Comparison of ENCODE assay signal across 8 cellular contexts in the genomic region with DNA sequence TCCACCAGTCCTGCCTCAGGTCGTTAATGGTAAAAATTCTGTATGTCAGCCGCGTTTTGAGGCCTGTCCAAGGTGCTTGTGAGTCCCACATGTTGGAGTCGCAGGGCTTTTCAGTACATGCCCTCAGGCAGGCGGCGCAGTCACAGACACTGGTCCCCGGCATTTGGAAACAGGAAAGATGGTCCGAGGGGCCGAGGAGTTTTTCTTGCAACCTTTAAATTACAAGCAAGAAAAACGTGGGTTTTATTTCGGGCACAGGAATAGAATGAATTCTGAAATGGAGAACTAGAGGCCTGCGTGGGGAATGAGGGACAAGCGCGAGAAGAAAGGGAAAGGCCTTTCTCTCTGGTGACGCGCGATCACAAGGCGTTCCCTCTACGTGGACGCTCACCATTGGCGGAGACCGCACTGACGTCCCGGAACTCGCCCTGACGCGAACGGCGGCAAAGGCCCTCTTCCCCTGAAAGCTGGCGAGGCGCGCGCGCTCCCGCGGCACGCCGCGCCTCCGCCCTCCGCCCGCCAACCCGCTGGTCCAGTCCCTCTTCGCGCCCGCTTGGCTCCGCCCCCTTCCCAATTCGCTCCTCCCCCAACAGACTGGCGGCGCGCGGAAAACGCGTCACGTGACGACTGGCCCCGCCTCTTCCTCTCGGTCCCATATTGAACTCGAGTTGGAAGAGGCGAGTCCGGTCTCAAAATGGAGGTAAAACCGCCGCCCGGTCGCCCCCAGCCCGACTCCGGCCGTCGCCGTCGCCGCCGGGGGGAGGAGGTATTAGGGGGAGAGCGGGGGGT. TPM values are rescaled to one million over a fixed set of nuclear protein-coding genes. Genes with fewer than 3 reads are reported as not detected.
DNase-seq lines count a peak whose midpoint lies in the region; TF ChIP-seq lines count a peak whose summit lies in the region.

A gene (plus strand): TSS at position 689 of the 789 bp plus-strand sequence. CDS start 6 bp downstream, at position 695.

- no peak within 1 kb of the TSS for H2AFZ ChIP-seq in H9 (ENCODE audit: low read length)

- H3K27me3 Mint-ChIP-seq in H9 (ENCODE audit: low read depth) = no peaks in the 10 kb centered on the region
- H3K27me3 Mint-ChIP-seq in nephron (ENCODE audit: low read depth) = no peaks in the 10 kb centered on the region
- H3K27me3 Mint-ChIP-seq in stimulated activated naive CD8-positive, alpha-beta T cell treated with anti-CD3 and anti-CD28 coated beads, Interleukin-15, Interleukin-2, amounts not matched to agents 100 ng/mL and 50 ng/mL, for 24 hours = no peaks in the 10 kb centered on the region

- H4K20me1 ChIP-seq in H9 (ENCODE audit: control insufficient read depth, insufficient read depth, insufficient read length) = no peaks in the 10 kb centered on the region

- peaks cover 6% of the 10 kb centered on the region for H3K23me2 ChIP-seq in H9 (ENCODE audit: insufficient read length, low read depth, low read length, poor library complexity, severe bottlenecking)

- peak within 1 kb of the TSS; percentile 81 for H4K5ac ChIP-seq in H9 (ENCODE audit: insufficient read length, low read depth, low read length)

- H3K9me3 ChIP-seq in H9 (ENCODE audit: control insufficient read depth, low read depth, low read length) (no peaks in the 10 kb centered on the region), MG63 (no peaks in the 10 kb centered on the region)

- H3K27ac ChIP-seq in H9 (ENCODE audit: insufficient read length, low read depth, low read length) = peak within 1 kb of the TSS; percentile 96

- H3K4me1 Mint-ChIP-seq in H9 (peaks cover 35 to 44% of the 10 kb centered on the region in 2 experiments), nephron (peaks cover 30% of the 10 kb centered on the region)
- peaks cover 59% of the 10 kb centered on the region for H3K4me1 Mint-ChIP-seq in stimulated activated naive CD8-positive, alpha-beta T cell treated with anti-CD3 and anti-CD28 coated beads, Interleukin-15, Interleukin-2, amounts not matched to agents 100 ng/mL and 50 ng/mL, for 24 hours (ENCODE audit: low read depth)

- H3K36me3 ChIP-seq in MG63 = peaks cover 41% of the 10 kb centered on the region

- peak within 1 kb of the TSS; percentile 91 for H3T11ph ChIP-seq in H9 (ENCODE audit: low read length)

- peak within 1 kb of the TSS; percentile 77; the same call in 1 of the 2 replicates for H3K4ac ChIP-seq in H9 (ENCODE audit: low read depth, low read length)

- no peaks in the 10 kb centered on the region; the same call in 1 of the 2 replicates for H3K4me1 ChIP-seq in H9 (ENCODE audit: insufficient read depth, low read length)

- peaks cover 33 to 42% (median 40%) of the 10 kb centered on the region in 3 experiments for H3K36me3 Mint-ChIP-seq in H9 (ENCODE audit: insufficient read depth in 1 of 3, low read depth in 3 of 3)
- H3K36me3 Mint-ChIP-seq in nephron (ENCODE audit: low read depth) = peaks cover 29% of the 10 kb centered on the region
- peaks cover 49% of the 10 kb centered on the region for H3K36me3 Mint-ChIP-seq in stimulated activated naive CD8-positive, alpha-beta T cell treated with anti-CD3 and anti-CD28 coated beads, Interleukin-15, Interleukin-2, amounts not matched to agents 100 ng/mL and 50 ng/mL, for 24 hours (ENCODE audit: low read depth)

- H4K91ac ChIP-seq in H9 (ENCODE audit: insufficient read length, low read depth, low read length) = no peak within 1 kb of the TSS

- no peak within 1 kb of the TSS for H2BK12ac ChIP-seq in H9 (ENCODE audit: insufficient read length, low read depth, low read length)

- H3K4me3 ChIP-seq in MG63 = peak within 1 kb of the TSS; percentile 83
- H3K4me3 ChIP-seq in fibroblast of the aortic adventitia (ENCODE audit: low read depth, low read length) = peak within 1 kb of the TSS; percentile 78

- H3K18ac ChIP-seq in H9 (ENCODE audit: insufficient read length, low read depth, low read length) = peak within 1 kb of the TSS; percentile 96

- no CpG with 5 or more reads among the region's 74 CpGs for WGBS in H9 (ENCODE audit: extremely low coverage, insufficient read length, low lambda C conversion rate)

- peak; percentile 23; the same call in 2 of the 3 replicates for TF ChIP-seq CTCF in H9 (conservative IDR thresholded peaks at IDR 0.05)
- TF ChIP-seq CTCF in fibroblast of the aortic adventitia (IDR thresholded peaks at IDR 0.05; ENCODE audit: insufficient read depth, low read length) = peak; percentile 13
- TF ChIP-seq CTCF in nephron (IDR thresholded peaks at IDR 0.05; ENCODE audit: unreplicated experiment in 3 of 3) = peak in 1 of 3 experiments; percentile 26

- H3K79me1 ChIP-seq in H9 (ENCODE audit: insufficient read depth, low read depth, low read length, poor library complexity, severe bottlenecking) = no peaks in the 10 kb centered on the region

- H3K27ac Mint-ChIP-seq in H9 = peak within 1 kb of the TSS; percentile 100
- H3K27ac Mint-ChIP-seq in nephron = peak within 1 kb of the TSS; percentile 100
- peak within 1 kb of the TSS; percentile 99 for H3K27ac Mint-ChIP-seq in stimulated activated naive CD8-positive, alpha-beta T cell treated with anti-CD3 and anti-CD28 coated beads, Interleukin-15, Interleukin-2, amounts not matched to agents 100 ng/mL and 50 ng/mL, for 24 hours

- in situ Hi-C loops in G401 (cut with HindIII; ENCODE audit: low sequenced_read_pairs) = no loop called here

- no peak within 1 kb of the TSS for H2AK5ac ChIP-seq in H9 (ENCODE audit: insufficient read length, low read length)

- peaks cover 20% of the 10 kb centered on the region; the same call in 1 of the 2 replicates for H3K79me2 ChIP-seq in H9 (ENCODE audit: insufficient read depth, low read length)

- DNase-seq in G401 (ENCODE audit: low spot score) = peak; percentile 99
- DNase-seq in H9 = peak; percentile 99
- peak; percentile 99 for DNase-seq in MG63
- DNase-seq in SHP77 treated with DMSO at 0.1 percent for 48 hours (lab: John Stamatoyannopoulos, UW) = peak; percentile 76
- peak; percentile 100 for DNase-seq in activated effector memory CD4-positive, alpha-beta T cell treated with anti-CD3 and anti-CD28 coated beads, Interleukin-2, amount 50 U/mL, for 16 hours
- peak; percentile 99 for DNase-seq in fibroblast of the aortic adventitia (ENCODE audit: low read depth)

- peak within 1 kb of the TSS; percentile 83 for H3K4me2 ChIP-seq in H9 (ENCODE audit: insufficient read depth, insufficient read length, low read length)

- H2BK15ac ChIP-seq in H9 (ENCODE audit: low read depth, low read length) = no peak within 1 kb of the TSS

- H3K14ac ChIP-seq in H9 (ENCODE audit: insufficient read depth, low read length) = peak within 1 kb of the TSS; percentile 94; the same call in 1 of the 2 replicates

- H3K4me3 Mint-ChIP-seq in H9 (peak within 1 kb of the TSS; percentile 89 to 95), nephron (peak within 1 kb of the TSS; percentile 91 to 95 (median 93))
- H3K4me3 Mint-ChIP-seq in stimulated activated naive CD8-positive, alpha-beta T cell treated with anti-CD3 and anti-CD28 coated beads, Interleukin-15, Interleukin-2, amounts not matched to agents 100 ng/mL and 50 ng/mL, for 24 hours = peak within 1 kb of the TSS; percentile 95

- peak within 1 kb of the TSS; percentile 98 for H2BK120ac ChIP-seq in H9 (ENCODE audit: low read depth, low read length, poor library complexity, severe bottlenecking)

- no peak within 1 kb of the TSS for H2BK20ac ChIP-seq in H9 (ENCODE audit: low read depth, low read length, poor library complexity, severe bottlenecking)

- H3K9me3 Mint-ChIP-seq in H9 = no peaks in the 10 kb centered on the region
- no peaks in the 10 kb centered on the region for H3K9me3 Mint-ChIP-seq in nephron
- H3K9me3 Mint-ChIP-seq in stimulated activated naive CD8-positive, alpha-beta T cell treated with anti-CD3 and anti-CD28 coated beads, Interleukin-15, Interleukin-2, amounts not matched to agents 100 ng/mL and 50 ng/mL, for 24 hours = no peaks in the 10 kb centered on the region

- H4K8ac ChIP-seq in H9 (replicated peaks; ENCODE audit: insufficient read length, low read depth, low read length) = no peak within 1 kb of the TSS

- H2BK5ac ChIP-seq in H9 (ENCODE audit: insufficient read length, low read length) = peak within 1 kb of the TSS; percentile 73

- H3K27me3 ChIP-seq in H9 (ENCODE audit: insufficient read depth, low read length) (no peaks in the 10 kb centered on the region), MG63 (no peaks in the 10 kb centered on the region)

- H3K9ac ChIP-seq in H9 (ENCODE audit: extremely low read depth, insufficient read length, low read length) = peak within 1 kb of the TSS; percentile 98

- peak within 1 kb of the TSS; percentile 30 for H3K56ac ChIP-seq in H9 (ENCODE audit: insufficient read length, low read depth, low read length)

- H3K23ac ChIP-seq in H9 (ENCODE audit: insufficient read length, low read depth, low read length) = no peak within 1 kb of the TSS

RNA-seq across cellular contexts. Expression of the gene that starts here (rescaled TPM):
- 30.9 and 48.1 TPM in 2 replicates for total RNA-seq in G401 (2014; rRNA removed; shearing (Covaris generic))
- total RNA-seq in H9 (2021) = 405 and 419 TPM in 2 replicates
- total RNA-seq in MG63 (2014; rRNA removed; shearing (Covaris generic); ENCODE audit: low replicate concordance) = 21.1 and 36.5 TPM in 2 replicates
- total RNA-seq in fibroblast of the aortic adventitia (ENCODE audit: low replicate concordance) = 43.7 and 62.2 TPM in 2 replicates

Comparison
In these comparisons a context has a peak if more than half of its experiments do, and no peak if none do; other contexts are left out.
1. Peak in every context shown above with its lines: DNase-seq, H3K4me3 ChIP-seq and H3K27ac ChIP-seq.